19 cellular contexts compared by ENCODE assay signal in the genomic region with DNA sequence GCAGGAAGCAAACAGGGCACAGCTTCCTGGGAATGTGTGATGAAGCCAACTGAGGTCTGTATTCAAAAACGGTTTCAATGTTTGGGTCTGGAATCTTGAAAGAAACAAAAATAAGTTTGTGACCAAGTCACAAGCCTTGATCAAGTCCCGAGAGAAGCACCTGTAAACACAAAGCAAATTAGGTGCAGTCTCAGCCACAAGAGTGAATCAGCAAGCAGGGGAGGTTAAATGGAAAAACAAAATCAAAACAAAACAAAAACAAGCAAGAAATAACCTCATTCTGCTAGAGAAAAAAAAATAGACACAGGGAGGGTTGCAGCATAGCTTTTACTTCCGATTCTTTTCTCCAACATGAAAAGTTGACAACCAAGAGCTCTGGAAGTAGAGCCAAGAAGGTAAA.
DNase-seq lines count a peak whose midpoint lies in the region; ATAC-seq and TF ChIP-seq lines count a peak whose summit lies in the region.
"Had no signal": no experiment of that assay in that cellular context is flagged by ENCODE, and none has a peak within 500 bp of the region (broad histone marks: within the 10 kb centered on the region; RNA-seq: fewer than 3 reads in every experiment).

No MANE protein-coding gene starts in this region.

- peak; percentile 16 for DNase-seq in astrocyte of the hippocampus (ENCODE audit: low read depth, low spot score)
- no peak for DNase-seq in activated CD8-positive, alpha-beta T cell treated with anti-CD3 and anti-CD28 coated beads for 36 hours
- DNase-seq in OCI-M2 (lab: John Stamatoyannopoulos, UW; ENCODE audit: unreplicated experiment) = no peak
- no peak for DNase-seq in stimulated activated naive CD4-positive, alpha-beta T cell treated with Interleukin-2 at 50 U/mL for 16 hours (lab: John Stamatoyannopoulos, UW)
- DNase-seq: activated CD8-positive, alpha-beta memory T cell treated with anti-CD3 and anti-CD28 coated beads, Interleukin-2, amount 50 U/mL, for 4 hours; activated naive CD4-positive, alpha-beta T cell; amniotic stem cell; GOT3; lower lobe of right lung; NCI-H1105 treated with DMSO at 0.1 percent for 48 hours; NK-92 treated with Interleukin-12 subunit alpha and Interleukin-12 subunit beta, amount 100 ng/mL, for 24 hours; SJCRH30; T-cell had no signal

- H3K4me3 Mint-ChIP-seq in activated CD8-positive, alpha-beta T cell treated with anti-CD3 and anti-CD28 coated beads for 36 hours = no peak overlapping the region
- H3K4me3 Mint-ChIP-seq: CD14-positive monocyte, T-cell had no signal

- CTCF ChIA-PET in activated CD8-positive, alpha-beta T cell treated with anti-CD3 and anti-CD28 coated beads for 36 hours (lab: Charles Lee) = no interaction called here

- H3K4me1 Mint-ChIP-seq in activated CD8-positive, alpha-beta T cell treated with anti-CD3 and anti-CD28 coated beads for 36 hours (ENCODE audit: low read depth) = no peaks in the 10 kb centered on the region
- H3K4me1 Mint-ChIP-seq: T-cell had no signal

- H3K36me3 Mint-ChIP-seq in activated CD8-positive, alpha-beta T cell treated with anti-CD3 and anti-CD28 coated beads for 36 hours (ENCODE audit: low read depth) = no peaks in the 10 kb centered on the region
- H3K36me3 Mint-ChIP-seq: CD14-positive monocyte had no signal

- POLR2A ChIA-PET in activated CD8-positive, alpha-beta T cell treated with anti-CD3 and anti-CD28 coated beads for 36 hours (lab: Charles Lee) = interaction anchor here (0.6 kb wide), 2 partner anchors 10 to 94 kb away, joined by 3 read pairs; no protein-coding TSS in a partner anchor

- peaks cover 8% of the 10 kb centered on the region for H3K27me3 Mint-ChIP-seq in activated CD8-positive, alpha-beta T cell treated with anti-CD3 and anti-CD28 coated beads for 36 hours
- H3K27me3 Mint-ChIP-seq: progenitor cell of endocrine pancreas had no signal

- no peak overlapping the region for H3K27ac Mint-ChIP-seq in activated CD8-positive, alpha-beta T cell treated with anti-CD3 and anti-CD28 coated beads for 36 hours
- H3K27ac Mint-ChIP-seq: CD14-positive monocyte, progenitor cell of endocrine pancreas, T-cell had no signal

- ATAC-seq in GM18520 (IDR thresholded peaks at IDR 0.05; ENCODE audit: unreplicated experiment) = peak; percentile 64
- ATAC-seq in GM21367 (IDR thresholded peaks at IDR 0.05; ENCODE audit: unreplicated experiment) = peak; percentile 54
- peak; percentile 78 for ATAC-seq in HG03045 (IDR thresholded peaks at IDR 0.05; ENCODE audit: unreplicated experiment)
- ATAC-seq in activated CD8-positive, alpha-beta T cell treated with anti-CD3 and anti-CD28 coated beads for 36 hours = no peak
- ATAC-seq: lower lobe of right lung, Panc1, T-cell had no signal

- no peaks in the 10 kb centered on the region for H3K9me3 Mint-ChIP-seq in activated CD8-positive, alpha-beta T cell treated with anti-CD3 and anti-CD28 coated beads for 36 hours

- no peak for TF ChIP-seq CTCF in activated CD8-positive, alpha-beta T cell treated with anti-CD3 and anti-CD28 coated beads for 36 hours (IDR thresholded peaks at IDR 0.05)

- intact Hi-C loops in activated CD8-positive, alpha-beta T cell treated with anti-CD3 and anti-CD28 coated beads for 36 hours (cut with micrococcal nuclease) = no loop called here
